In genomic region chr6:157808405-157808950, GRCh38 we compare ENCODE assay signal across 26 cellular contexts.
"Had no signal": no experiment of that assay in that cellular context is flagged by ENCODE, and none has a peak within 500 bp of the region (broad histone marks: within the 10 kb centered on the region; RNA-seq: fewer than 3 reads in every experiment).

No MANE protein-coding gene starts in this region.

- H3K27me3 ChIP-seq: ascending aorta, breast epithelium, cardiac muscle cell, colonic mucosa, esophagus squamous epithelium, gastroesophageal sphincter had no signal

- H3K27ac ChIP-seq: ascending aorta, breast epithelium, cardiac muscle cell, colonic mucosa, epithelial cell of prostate, esophagus squamous epithelium, gastroesophageal sphincter had no signal

- H3K36me3 ChIP-seq: ascending aorta, breast epithelium, cardiac muscle cell, colonic mucosa, esophagus squamous epithelium, gastroesophageal sphincter had no signal

- H3K9me3 ChIP-seq: ascending aorta, breast epithelium, colonic mucosa, esophagus squamous epithelium had no signal

- DNase-seq: activated CD4-positive, alpha-beta memory T cell treated with anti-CD3 and anti-CD28 coated beads for 36 hours; activated CD4-positive, alpha-beta T cell treated with anti-CD3 and anti-CD28 coated beads for 36 hours; activated CD4-positive, alpha-beta T cell treated with anti-CD3 and anti-CD28 coated beads, Interleukin-2, amount 10 ng/mL, durations not matched to agents 24 days and 14 days; activated CD4-positive, CD25-positive, alpha-beta regulatory T cell; activated CD4-positive, CD25-positive, alpha-beta regulatory T cell treated with anti-CD3 and anti-CD28 coated beads, Interleukin-2, amount 50 U/mL, for 72 hours; activated CD8-positive, alpha-beta memory T cell treated with anti-CD3 and anti-CD28 coated beads, Interleukin-2, amount 50 U/mL, for 48 hours; activated gamma-delta T cell; activated naive CD4-positive, alpha-beta T cell; activated naive CD4-positive, alpha-beta T cell treated with anti-CD3 and anti-CD28 coated beads, Interleukin-2, amount 10 ng/mL, durations not matched to agents 7 days and 5 days; activated naive CD8-positive, alpha-beta T cell treated with anti-CD3 and anti-CD28 coated beads, Interleukin-2, amount 10 ng/mL, durations not matched to agents 7 days and 5 days; activated T-cell treated with anti-CD3 and anti-CD28 coated beads for 4 hours; activated T-cell treated with anti-CD3 and anti-CD28 coated beads, Interleukin-2, amount 50 U/mL, for 24 hours; activated T-cell treated with anti-CD3 and anti-CD28 coated beads, Interleukin-2, amount 50 U/mL, for 72 hours; central memory CD4-positive, alpha-beta T cell; cerebellar nuclear complex; colonic mucosa; effector CD8-positive, alpha-beta T cell; esophagus squamous epithelium; foreskin melanocyte; T-helper 1 cell; T-helper 17 cell had no signal

- H3K4me3 ChIP-seq: ascending aorta, breast epithelium, cardiac muscle cell, colonic mucosa, esophagus squamous epithelium, gastroesophageal sphincter had no signal

- H3K4me1 ChIP-seq: colonic mucosa had no signal
